ENCODE assay signal across 29 cellular contexts in genomic region chr5:3862906-3863305, GRCh38.
"Had no signal": no experiment of that assay in that cellular context is flagged by ENCODE, and none has a peak within 500 bp of the region (broad histone marks: within the 10 kb centered on the region; RNA-seq: fewer than 3 reads in every experiment).

No MANE protein-coding gene starts in this region.

- H3K27me3 ChIP-seq: esophagus squamous epithelium, neural progenitor cell, ovary, sigmoid colon, stomach, thyroid gland had no signal

- H3K9me3 ChIP-seq: esophagus squamous epithelium, lower lobe of right lung, ovary, psoas muscle, sigmoid colon, thyroid gland had no signal

- H3K36me3 ChIP-seq: esophagus squamous epithelium, lower lobe of right lung, neural progenitor cell, ovary, sigmoid colon, stomach, thyroid gland had no signal

- H3K4me3 Mint-ChIP-seq: immature natural killer cell; memory B cell; mesothelial cell of epicardium; naive B cell; nephron; neural progenitor cell; stimulated activated effector memory CD8-positive, alpha-beta T cell treated with anti-CD3 and anti-CD28 coated beads, Interleukin-12 subunit alpha, Interleukin-12 subunit beta, amount 100 ng/mL, for 72 hours had no signal

- DNase-seq: dermis blood vessel endothelial cell; effector memory CD4-positive, alpha-beta T cell; erythroblast; esophagus squamous epithelium; hypothalamus; immature natural killer cell; islet precursor cell; left ventricle myocardium superior; lower lobe of right lung; mucosa of descending colon; naive B cell; occipital lobe; ovary; posterior cingulate gyrus; psoas muscle; right cardiac atrium; sigmoid colon; stimulated activated CD4-positive, alpha-beta T cell treated with anti-CD3 and anti-CD28 coated beads, Interleukin-2, amount 100 ng/mL, for 24 hours; stimulated activated CD4-positive, alpha-beta T cell treated with anti-CD3 and anti-CD28 coated beads, Interleukin-4, amount 100 ng/mL, for 24 hours; stimulated activated naive CD4-positive, alpha-beta T cell treated with Interleukin-2 at 50 U/mL for 16 hours; stomach; thyroid gland; trophoblast cell had no signal

- H3K4me1 Mint-ChIP-seq: memory B cell; stimulated activated effector memory CD8-positive, alpha-beta T cell treated with anti-CD3 and anti-CD28 coated beads, Interleukin-12 subunit alpha, Interleukin-12 subunit beta, amount 100 ng/mL, for 72 hours had no signal

- H3K27ac ChIP-seq: coronary artery, esophagus squamous epithelium, lower lobe of right lung, neural progenitor cell, ovary, psoas muscle, sigmoid colon, stomach, thyroid gland had no signal

- H3K27ac Mint-ChIP-seq: memory B cell; mesothelial cell of epicardium; naive B cell; nephron; neural progenitor cell; stimulated activated effector memory CD8-positive, alpha-beta T cell treated with anti-CD3 and anti-CD28 coated beads, Interleukin-12 subunit alpha, Interleukin-12 subunit beta, amount 100 ng/mL, for 72 hours had no signal

- H3K4me1 ChIP-seq: esophagus squamous epithelium, lower lobe of right lung, psoas muscle, sigmoid colon, stomach, thyroid gland had no signal

- H3K4me3 ChIP-seq: coronary artery, esophagus squamous epithelium, lower lobe of right lung, mucosa of descending colon, neural progenitor cell, ovary, psoas muscle, sigmoid colon, stomach, thyroid gland had no signal

- H3K27me3 Mint-ChIP-seq: memory B cell, naive B cell had no signal

- H3K36me3 Mint-ChIP-seq: memory B cell; mesothelial cell of epicardium; naive B cell; stimulated activated effector memory CD8-positive, alpha-beta T cell treated with anti-CD3 and anti-CD28 coated beads, Interleukin-12 subunit alpha, Interleukin-12 subunit beta, amount 100 ng/mL, for 72 hours had no signal

- ATAC-seq: left ventricle myocardium superior; lower lobe of right lung; mucosa of descending colon; psoas muscle; right cardiac atrium; stimulated activated effector memory CD8-positive, alpha-beta T cell treated with anti-CD3 and anti-CD28 coated beads, Interleukin-12 subunit alpha, Interleukin-12 subunit beta, amount 100 ng/mL, for 72 hours had no signal
